Comparison of ENCODE assay signal across 1 cellular context in the genomic region with DNA sequence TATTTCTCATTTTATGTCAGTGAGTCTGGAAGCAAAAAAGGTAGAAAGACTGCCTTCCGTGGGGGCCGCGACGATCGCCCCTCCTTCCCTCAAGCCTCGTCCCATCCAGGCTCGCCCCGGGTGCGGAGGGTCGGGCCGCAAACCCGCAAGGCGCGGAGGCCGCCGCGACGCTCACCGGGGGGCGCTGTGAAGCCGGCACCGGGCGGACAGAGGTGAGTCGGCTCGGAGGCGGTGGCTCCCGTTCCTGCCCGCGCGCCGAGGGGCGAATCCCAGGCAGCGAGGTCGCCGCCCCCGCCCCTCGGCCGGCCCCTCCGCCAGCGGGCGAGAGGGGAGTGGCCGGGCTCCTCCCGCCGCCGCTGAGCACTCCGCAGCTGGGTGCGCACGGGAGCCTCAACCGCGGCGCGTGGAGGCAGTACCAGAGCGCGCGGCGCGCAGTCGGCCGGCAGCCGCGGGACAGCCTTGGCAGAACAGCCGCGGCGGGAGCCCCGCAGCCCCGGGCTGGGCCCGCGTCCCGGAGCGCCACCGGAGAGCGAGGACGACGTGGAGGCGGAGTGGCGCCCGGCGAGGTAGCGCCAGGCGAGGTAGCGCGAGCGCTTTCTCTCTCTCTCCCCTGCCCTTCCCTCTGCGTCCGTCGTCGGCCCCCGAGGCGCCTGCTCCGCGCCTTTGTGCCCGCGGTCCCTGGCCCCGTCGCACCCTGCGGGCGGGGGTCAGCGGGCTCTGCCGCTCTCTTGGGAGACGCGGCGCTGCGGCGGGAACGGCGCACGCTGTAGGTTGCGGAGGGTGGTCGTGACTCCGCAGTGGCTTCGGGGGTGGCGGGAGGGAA.
TF ChIP-seq lines count a peak whose summit lies in the region.

A gene (plus strand): TSS at position 359 of the 823 bp plus-strand sequence. CDS start 31,492 bp downstream, outside the sequence.

TF ChIP-seq in HepG2, 621 proteins besides CTCF, POLR2A, EP300 and RAD21 (continued from another document and continues in another):
- TF ChIP-seq, protein P1, sequence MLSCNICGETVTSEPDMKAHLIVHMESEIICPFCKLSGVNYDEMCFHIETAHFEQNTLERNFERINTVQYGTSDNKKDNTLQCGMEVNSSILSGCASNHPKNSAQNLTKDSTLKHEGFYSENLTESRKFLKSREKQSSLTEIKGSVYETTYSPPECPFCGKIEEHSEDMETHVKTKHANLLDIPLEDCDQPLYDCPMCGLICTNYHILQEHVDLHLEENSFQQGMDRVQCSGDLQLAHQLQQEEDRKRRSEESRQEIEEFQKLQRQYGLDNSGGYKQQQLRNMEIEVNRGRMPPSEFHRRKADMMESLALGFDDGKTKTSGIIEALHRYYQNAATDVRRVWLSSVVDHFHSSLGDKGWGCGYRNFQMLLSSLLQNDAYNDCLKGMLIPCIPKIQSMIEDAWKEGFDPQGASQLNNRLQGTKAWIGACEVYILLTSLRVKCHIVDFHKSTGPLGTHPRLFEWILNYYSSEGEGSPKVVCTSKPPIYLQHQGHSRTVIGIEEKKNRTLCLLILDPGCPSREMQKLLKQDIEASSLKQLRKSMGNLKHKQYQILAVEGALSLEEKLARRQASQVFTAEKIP (CRISPR knock-in tag; IDR thresholded peaks at IDR 0.05; ENCODE audit: borderline replicate concordance) = no peak
- TF ChIP-seq, protein P2, sequence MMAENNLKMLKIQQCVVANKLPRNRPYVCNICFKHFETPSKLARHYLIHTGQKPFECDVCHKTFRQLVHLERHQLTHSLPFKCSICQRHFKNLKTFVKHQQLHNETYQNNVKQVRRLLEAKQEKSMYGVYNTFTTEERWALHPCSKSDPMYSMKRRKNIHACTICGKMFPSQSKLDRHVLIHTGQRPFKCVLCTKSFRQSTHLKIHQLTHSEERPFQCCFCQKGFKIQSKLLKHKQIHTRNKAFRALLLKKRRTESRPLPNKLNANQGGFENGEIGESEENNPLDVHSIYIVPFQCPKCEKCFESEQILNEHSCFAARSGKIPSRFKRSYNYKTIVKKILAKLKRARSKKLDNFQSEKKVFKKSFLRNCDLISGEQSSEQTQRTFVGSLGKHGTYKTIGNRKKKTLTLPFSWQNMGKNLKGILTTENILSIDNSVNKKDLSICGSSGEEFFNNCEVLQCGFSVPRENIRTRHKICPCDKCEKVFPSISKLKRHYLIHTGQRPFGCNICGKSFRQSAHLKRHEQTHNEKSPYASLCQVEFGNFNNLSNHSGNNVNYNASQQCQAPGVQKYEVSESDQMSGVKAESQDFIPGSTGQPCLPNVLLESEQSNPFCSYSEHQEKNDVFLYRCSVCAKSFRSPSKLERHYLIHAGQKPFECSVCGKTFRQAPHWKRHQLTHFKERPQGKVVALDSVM (CRISPR knock-in tag; IDR thresholded peaks at IDR 0.05) = peak; percentile 56
- TF ChIP-seq, protein P3, sequence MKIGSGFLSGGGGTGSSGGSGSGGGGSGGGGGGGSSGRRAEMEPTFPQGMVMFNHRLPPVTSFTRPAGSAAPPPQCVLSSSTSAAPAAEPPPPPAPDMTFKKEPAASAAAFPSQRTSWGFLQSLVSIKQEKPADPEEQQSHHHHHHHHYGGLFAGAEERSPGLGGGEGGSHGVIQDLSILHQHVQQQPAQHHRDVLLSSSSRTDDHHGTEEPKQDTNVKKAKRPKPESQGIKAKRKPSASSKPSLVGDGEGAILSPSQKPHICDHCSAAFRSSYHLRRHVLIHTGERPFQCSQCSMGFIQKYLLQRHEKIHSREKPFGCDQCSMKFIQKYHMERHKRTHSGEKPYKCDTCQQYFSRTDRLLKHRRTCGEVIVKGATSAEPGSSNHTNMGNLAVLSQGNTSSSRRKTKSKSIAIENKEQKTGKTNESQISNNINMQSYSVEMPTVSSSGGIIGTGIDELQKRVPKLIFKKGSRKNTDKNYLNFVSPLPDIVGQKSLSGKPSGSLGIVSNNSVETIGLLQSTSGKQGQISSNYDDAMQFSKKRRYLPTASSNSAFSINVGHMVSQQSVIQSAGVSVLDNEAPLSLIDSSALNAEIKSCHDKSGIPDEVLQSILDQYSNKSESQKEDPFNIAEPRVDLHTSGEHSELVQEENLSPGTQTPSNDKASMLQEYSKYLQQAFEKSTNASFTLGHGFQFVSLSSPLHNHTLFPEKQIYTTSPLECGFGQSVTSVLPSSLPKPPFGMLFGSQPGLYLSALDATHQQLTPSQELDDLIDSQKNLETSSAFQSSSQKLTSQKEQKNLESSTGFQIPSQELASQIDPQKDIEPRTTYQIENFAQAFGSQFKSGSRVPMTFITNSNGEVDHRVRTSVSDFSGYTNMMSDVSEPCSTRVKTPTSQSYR (CRISPR knock-in tag; IDR thresholded peaks at IDR 0.05; ENCODE audit: borderline replicate concordance) = peak; percentile 31; the same call in 1 of the 2 replicates
- TF ChIP-seq ADNP (CRISPR knock-in tag; IDR thresholded peaks at IDR 0.05) (peak; percentile 72; the same call in 1 of the 2 replicates), HDAC2 (CRISPR knock-in tag; IDR thresholded peaks at IDR 0.05) (peak; percentile 75; the same call in 1 of the 2 replicates), ZSCAN31 (CRISPR knock-in tag; IDR thresholded peaks at IDR 0.05; ENCODE audit: low read depth) (peak; percentile 91), HNF4A (CRISPR knock-in tag; IDR thresholded peaks at IDR 0.05) (peak; percentile 33; the same call in 1 of the 2 replicates), ZNF605 (CRISPR knock-in tag; IDR thresholded peaks at IDR 0.05) (peak; percentile 53; the same call in 1 of the 2 replicates), HOXA5 (CRISPR knock-in tag; IDR thresholded peaks at IDR 0.05) (peak; percentile 56), MED13 (CRISPR knock-in tag; IDR thresholded peaks at IDR 0.05) (no peak), ZFP36L1 (CRISPR knock-in tag; IDR thresholded peaks at IDR 0.05) (peak; percentile 76; the same call in 1 of the 2 replicates), IRX3 (CRISPR knock-in tag; IDR thresholded peaks at IDR 0.05; ENCODE audit: borderline replicate concordance, low read depth) (peak; percentile 71; the same call in 1 of the 2 replicates), ZNF34 (CRISPR knock-in tag; IDR thresholded peaks at IDR 0.05; ENCODE audit: borderline replicate concordance) (peak; percentile 94), ARNTL (CRISPR knock-in tag; IDR thresholded peaks at IDR 0.05) (peak; percentile 59), ZNF546 (CRISPR knock-in tag; conservative IDR thresholded peaks at IDR 0.05) (peak; percentile 46; the same call in 1 of the 2 replicates), SRSF1 (optimal IDR thresholded peaks at IDR 0.05; ENCODE audit: low read depth, low read length) (no peak), HNRNPLL (IDR thresholded peaks at IDR 0.05; ENCODE audit: low read depth, low read length, poor library complexity, severe bottlenecking) (peak; percentile 86), KDM1A (CRISPR knock-in tag; IDR thresholded peaks at IDR 0.05) (0 out of 2 replicates have a peak, but pooled peaks have one; percentile 31), JUND (CRISPR knock-in tag; IDR thresholded peaks at IDR 0.05) (peak; percentile 54), ZNF569 (CRISPR knock-in tag; IDR thresholded peaks at IDR 0.05; ENCODE audit: borderline replicate concordance) (0 out of 2 replicates have a peak, but pooled peaks have one; percentile 22), ATF7 (IDR thresholded peaks at IDR 0.05) (no peak), ATF7 (CRISPR knock-in tag; IDR thresholded peaks at IDR 0.05) (0 out of 2 replicates have a peak, but pooled peaks have one; percentile 46), ZBTB20 (CRISPR knock-in tag; IDR thresholded peaks at IDR 0.05; ENCODE audit: borderline replicate concordance, low read depth) (peak; percentile 2; the same call in 1 of the 2 replicates), SIN3A (IDR thresholded peaks at IDR 0.05; ENCODE audit: borderline replicate concordance, low read depth, low read length) (peak; percentile 79; the same call in 1 of the 2 replicates), ZNF329 (CRISPR knock-in tag; IDR thresholded peaks at IDR 0.05; ENCODE audit: low read depth) (peak; percentile 58; the same call in 1 of the 2 replicates)
- TF ChIP-seq, protein P4, sequence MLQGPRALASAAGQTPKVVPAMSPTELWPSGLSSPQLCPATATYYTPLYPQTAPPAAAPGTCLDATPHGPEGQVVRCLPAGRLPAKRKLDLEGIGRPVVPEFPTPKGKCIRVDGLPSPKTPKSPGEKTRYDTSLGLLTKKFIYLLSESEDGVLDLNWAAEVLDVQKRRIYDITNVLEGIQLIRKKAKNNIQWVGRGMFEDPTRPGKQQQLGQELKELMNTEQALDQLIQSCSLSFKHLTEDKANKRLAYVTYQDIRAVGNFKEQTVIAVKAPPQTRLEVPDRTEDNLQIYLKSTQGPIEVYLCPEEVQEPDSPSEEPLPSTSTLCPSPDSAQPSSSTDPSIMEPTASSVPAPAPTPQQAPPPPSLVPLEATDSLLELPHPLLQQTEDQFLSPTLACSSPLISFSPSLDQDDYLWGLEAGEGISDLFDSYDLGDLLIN (CRISPR knock-in tag; IDR thresholded peaks at IDR 0.05; ENCODE audit: borderline replicate concordance) = peak; percentile 43; the same call in 1 of the 2 replicates
- TF ChIP-seq, protein P5, sequence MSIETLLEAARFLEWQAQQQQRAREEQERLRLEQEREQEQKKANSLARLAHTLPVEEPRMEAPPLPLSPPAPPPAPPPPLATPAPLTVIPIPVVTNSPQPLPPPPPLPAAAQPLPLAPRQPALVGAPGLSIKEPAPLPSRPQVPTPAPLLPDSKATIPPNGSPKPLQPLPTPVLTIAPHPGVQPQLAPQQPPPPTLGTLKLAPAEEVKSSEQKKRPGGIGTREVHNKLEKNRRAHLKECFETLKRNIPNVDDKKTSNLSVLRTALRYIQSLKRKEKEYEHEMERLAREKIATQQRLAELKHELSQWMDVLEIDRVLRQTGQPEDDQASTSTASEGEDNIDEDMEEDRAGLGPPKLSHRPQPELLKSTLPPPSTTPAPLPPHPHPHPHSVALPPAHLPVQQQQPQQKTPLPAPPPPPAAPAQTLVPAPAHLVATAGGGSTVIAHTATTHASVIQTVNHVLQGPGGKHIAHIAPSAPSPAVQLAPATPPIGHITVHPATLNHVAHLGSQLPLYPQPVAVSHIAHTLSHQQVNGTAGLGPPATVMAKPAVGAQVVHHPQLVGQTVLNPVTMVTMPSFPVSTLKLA (IDR thresholded peaks at IDR 0.05) = no peak
- TF ChIP-seq, protein P6, sequence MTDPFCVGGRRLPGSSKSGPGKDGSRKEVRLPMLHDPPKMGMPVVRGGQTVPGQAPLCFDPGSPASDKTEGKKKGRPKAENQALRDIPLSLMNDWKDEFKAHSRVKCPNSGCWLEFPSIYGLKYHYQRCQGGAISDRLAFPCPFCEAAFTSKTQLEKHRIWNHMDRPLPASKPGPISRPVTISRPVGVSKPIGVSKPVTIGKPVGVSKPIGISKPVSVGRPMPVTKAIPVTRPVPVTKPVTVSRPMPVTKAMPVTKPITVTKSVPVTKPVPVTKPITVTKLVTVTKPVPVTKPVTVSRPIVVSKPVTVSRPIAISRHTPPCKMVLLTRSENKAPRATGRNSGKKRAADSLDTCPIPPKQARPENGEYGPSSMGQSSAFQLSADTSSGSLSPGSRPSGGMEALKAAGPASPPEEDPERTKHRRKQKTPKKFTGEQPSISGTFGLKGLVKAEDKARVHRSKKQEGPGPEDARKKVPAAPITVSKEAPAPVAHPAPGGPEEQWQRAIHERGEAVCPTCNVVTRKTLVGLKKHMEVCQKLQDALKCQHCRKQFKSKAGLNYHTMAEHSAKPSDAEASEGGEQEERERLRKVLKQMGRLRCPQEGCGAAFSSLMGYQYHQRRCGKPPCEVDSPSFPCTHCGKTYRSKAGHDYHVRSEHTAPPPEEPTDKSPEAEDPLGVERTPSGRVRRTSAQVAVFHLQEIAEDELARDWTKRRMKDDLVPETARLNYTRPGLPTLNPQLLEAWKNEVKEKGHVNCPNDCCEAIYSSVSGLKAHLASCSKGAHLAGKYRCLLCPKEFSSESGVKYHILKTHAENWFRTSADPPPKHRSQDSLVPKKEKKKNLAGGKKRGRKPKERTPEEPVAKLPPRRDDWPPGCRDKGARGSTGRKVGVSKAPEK (CRISPR knock-in tag; IDR thresholded peaks at IDR 0.05; ENCODE audit: borderline replicate concordance) = no peak
